In genomic region chr19:1374250-1374577, GRCh38 we compare ENCODE assay signal across 27 cellular contexts. TPM values are rescaled to one million over a fixed set of nuclear protein-coding genes. Genes with fewer than 3 reads are reported as not detected.
DNase-seq lines count a peak whose midpoint lies in the region; ATAC-seq and TF ChIP-seq lines count a peak whose summit lies in the region.
"Had no signal": no experiment of that assay in that cellular context is flagged by ENCODE, and none has a peak within 500 bp of the region (broad histone marks: within the 10 kb centered on the region; RNA-seq: fewer than 3 reads in every experiment).

No MANE protein-coding gene starts in this region.

- ATAC-seq in WTC11 (no peak), gastroesophageal sphincter (no peak), HG02884 (IDR thresholded peaks at IDR 0.05; ENCODE audit: unreplicated experiment) (no peak)
- ATAC-seq: activated T-cell treated with anti-CD3 and anti-CD28 coated beads, Interleukin-2, amount 50 U/mL, for 72 hours; naive thymus-derived CD4-positive, alpha-beta T cell; T-helper 17 cell had no signal

- no peak overlapping the region for H3K4me3 Mint-ChIP-seq in WTC11
- H3K4me3 Mint-ChIP-seq: activated naive CD4-positive, alpha-beta T cell treated with anti-CD3 and anti-CD28 coated beads for 36 hours; activated T-cell treated with anti-CD3 and anti-CD28 coated beads, Interleukin-2, amount 50 U/mL, for 72 hours; dendritic cell treated with granulocyte-macrophage colony-stimulating factor and Interleukin-4, amounts not matched to agents 40 ng/mL and 50 ng/mL, for 4 days; mesothelial cell of epicardium; naive thymus-derived CD4-positive, alpha-beta T cell; stimulated activated naive CD8-positive, alpha-beta T cell treated with anti-CD3 and anti-CD28 coated beads, Interleukin-15, Interleukin-2, amounts not matched to agents 100 ng/mL and 50 ng/mL, for 24 hours; T-helper 17 cell had no signal

- POLR2A ChIA-PET in WTC11 (lab: Charles Lee), result no interaction called here

- CTCF ChIA-PET in WTC11 (lab: Charles Lee), result no interaction called here

- TF ChIP-seq CTCF in WTC11 (IDR thresholded peaks at IDR 0.05) (no peak), gastroesophageal sphincter (IDR thresholded peaks at IDR 0.05) (no peak), liver (IDR thresholded peaks at IDR 0.05; ENCODE audit: low read depth, low read length, missing input control) (no peak), hepatocyte (IDR thresholded peaks at IDR 0.05; ENCODE audit: poor library complexity) (no peak)

- peak overlapping the region in 3 of 4 donors; percentile 79 to 84 (median 82) for H3K27ac ChIP-seq in gastroesophageal sphincter
- H3K27ac ChIP-seq in liver (ENCODE audit: low read depth in 1 of 2, low read length in 2 of 2), result peak overlapping the region; percentile 78 to 96
- peak overlapping the region; percentile 57 for H3K27ac ChIP-seq in subcutaneous abdominal adipose tissue (ENCODE audit: low read depth, low read length)
- H3K27ac ChIP-seq in Karpas-422 (ENCODE audit: low read length), result no peak overlapping the region
- H3K27ac ChIP-seq in hepatocyte, result no peak overlapping the region
- H3K27ac ChIP-seq: SK-N-MC had no signal

- DNase-seq in WTC11 (ENCODE audit: low spot score) (no peak), Karpas-422 (no peak), epidermal melanocyte (ENCODE audit: insufficient read length, low spot score) (no peak), hepatocyte (ENCODE audit: low spot score) (no peak)
- DNase-seq: activated CD4-positive, alpha-beta T cell treated with anti-CD3 and anti-CD28 coated beads for 48 hours; activated naive CD4-positive, alpha-beta T cell treated with anti-CD3 and anti-CD28 coated beads for 36 hours; activated T-cell treated with anti-CD3 and anti-CD28 coated beads, Interleukin-2, amount 50 U/mL, for 72 hours; amniotic stem cell; BE2C; H7; head of caudate nucleus; left colon; MV-4-11; naive thymus-derived CD4-positive, alpha-beta T cell; NCI-H187; NCI-H2171 treated with DMSO at 0.1 percent for 48 hours; stimulated activated CD4-positive, alpha-beta T cell treated with anti-CD3 and anti-CD28 coated beads, Interleukin-15, amount 100 ng/mL, for 24 hours; T-helper 17 cell had no signal

- H3K79me2 ChIP-seq in Karpas-422 (ENCODE audit: low read length), result no peaks in the 10 kb centered on the region
- H3K79me2 ChIP-seq in hepatocyte, result no peaks in the 10 kb centered on the region

- H3K4me1 Mint-ChIP-seq in WTC11, result no peaks in the 10 kb centered on the region
- H3K4me1 Mint-ChIP-seq: mesothelial cell of epicardium, T-helper 17 cell had no signal

- WGBS in gastroesophageal sphincter (ENCODE audit: low coverage in 1 of 2), 2 donors, result 84% methylated on average over 6 of the region's 12 CpGs; no CpG with 5 or more reads in 1 of the 2 donors
- 46% methylated on average over 12 of the region's 12 CpGs for whole genome bisulfite sequencing in liver
- 97% methylated on average over 11 of the region's 12 CpGs for WGBS in hepatocyte (ENCODE audit: low lambda C conversion rate, missing lambda C conversion rate)

- TF ChIP-seq POLR2A in gastroesophageal sphincter (IDR thresholded peaks at IDR 0.05), result no peak

- H3K4me1 ChIP-seq in gastroesophageal sphincter, result peaks cover 0 to 26% (median 11%) of the 10 kb centered on the region in 3 donors
- peaks cover 8 to 25% (median 19%) of the 10 kb centered on the region in 4 donors for H3K4me1 ChIP-seq in liver (ENCODE audit: control insufficient read depth in 4 of 4, insufficient read depth in 4 of 4, low read length in 3 of 4)
- H3K4me1 ChIP-seq in subcutaneous abdominal adipose tissue (ENCODE audit: control insufficient read depth in 5 of 5, insufficient read depth in 5 of 5, low read length in 5 of 5), result peaks cover 0 to 41% (median 33%) of the 10 kb centered on the region in 5 donors
- no peaks in the 10 kb centered on the region for H3K4me1 ChIP-seq in Karpas-422 (ENCODE audit: low read length)
- H3K4me1 ChIP-seq in hepatocyte (ENCODE audit: insufficient read depth), result no peaks in the 10 kb centered on the region
- H3K4me1 ChIP-seq: upper lobe of left lung had no signal

- H3K27ac Mint-ChIP-seq in WTC11, result peak overlapping the region; percentile 32; the same call in 1 of the 2 replicates
- H3K27ac Mint-ChIP-seq: activated naive CD4-positive, alpha-beta T cell treated with anti-CD3 and anti-CD28 coated beads for 36 hours; activated T-cell treated with anti-CD3 and anti-CD28 coated beads, Interleukin-2, amount 50 U/mL, for 72 hours; dendritic cell treated with granulocyte-macrophage colony-stimulating factor and Interleukin-4, amounts not matched to agents 40 ng/mL and 50 ng/mL, for 4 days; naive thymus-derived CD4-positive, alpha-beta T cell; stimulated activated naive CD8-positive, alpha-beta T cell treated with anti-CD3 and anti-CD28 coated beads, Interleukin-15, Interleukin-2, amounts not matched to agents 100 ng/mL and 50 ng/mL, for 24 hours; T-helper 17 cell had no signal

- no peaks in the 10 kb centered on the region for H3K9me3 ChIP-seq in gastroesophageal sphincter
- no peaks in the 10 kb centered on the region for H3K9me3 ChIP-seq in liver (ENCODE audit: control insufficient read depth in 4 of 4, low read length in 3 of 4)
- H3K9me3 ChIP-seq in subcutaneous abdominal adipose tissue (ENCODE audit: control insufficient read depth in 5 of 5, low read length in 5 of 5), result no peaks in the 10 kb centered on the region
- H3K9me3 ChIP-seq in Karpas-422 (ENCODE audit: low read length), result no peaks in the 10 kb centered on the region
- H3K9me3 ChIP-seq in hepatocyte (ENCODE audit: low read depth), result no peaks in the 10 kb centered on the region
- H3K9me3 ChIP-seq: BE2C, upper lobe of left lung had no signal

- no peaks in the 10 kb centered on the region for H3K9me2 ChIP-seq in Karpas-422 (replicated peaks; ENCODE audit: insufficient read depth, low read length)
- no peaks in the 10 kb centered on the region for H3K9me2 ChIP-seq in hepatocyte (replicated peaks; ENCODE audit: insufficient read depth)

- peaks cover 39% of the 10 kb centered on the region for H3K36me3 Mint-ChIP-seq in WTC11

- H2AFZ ChIP-seq in Karpas-422 (ENCODE audit: low read length) (no peak overlapping the region), hepatocyte (no peak overlapping the region)

- peak overlapping the region in 1 of 2 donors; percentile 19 for H3K9ac ChIP-seq in liver (ENCODE audit: low read depth in 1 of 2, low read length in 2 of 2)
- H3K9ac ChIP-seq in subcutaneous abdominal adipose tissue (ENCODE audit: low read length in 5 of 5), result no peak overlapping the region
- no peak overlapping the region for H3K9ac ChIP-seq in Karpas-422 (ENCODE audit: low read length)

- TF ChIP-seq RAD21 in liver (IDR thresholded peaks at IDR 0.05), result no peak

- no peaks in the 10 kb centered on the region for H4K20me1 ChIP-seq in Karpas-422 (ENCODE audit: insufficient read depth, low read depth, low read length)
- H4K20me1 ChIP-seq in hepatocyte (ENCODE audit: insufficient read depth, poor library complexity, severe bottlenecking), result no peaks in the 10 kb centered on the region

- H3K9me3 Mint-ChIP-seq in WTC11, result no peaks in the 10 kb centered on the region
- H3K9me3 Mint-ChIP-seq: activated naive CD4-positive, alpha-beta T cell treated with anti-CD3 and anti-CD28 coated beads for 36 hours; activated T-cell treated with anti-CD3 and anti-CD28 coated beads, Interleukin-2, amount 50 U/mL, for 72 hours; dendritic cell treated with granulocyte-macrophage colony-stimulating factor and Interleukin-4, amounts not matched to agents 40 ng/mL and 50 ng/mL, for 4 days; mesothelial cell of epicardium; naive thymus-derived CD4-positive, alpha-beta T cell; stimulated activated naive CD8-positive, alpha-beta T cell treated with anti-CD3 and anti-CD28 coated beads, Interleukin-15, Interleukin-2, amounts not matched to agents 100 ng/mL and 50 ng/mL, for 24 hours had no signal

- H3K27me3 ChIP-seq in gastroesophageal sphincter (no peaks in the 10 kb centered on the region), liver (ENCODE audit: control insufficient read depth in 4 of 4, insufficient read depth in 4 of 4, low read length in 3 of 4) (no peaks in the 10 kb centered on the region), subcutaneous abdominal adipose tissue (ENCODE audit: control insufficient read depth in 5 of 5, insufficient read depth in 4 of 5, low read length in 5 of 5) (no peaks in the 10 kb centered on the region), Karpas-422 (ENCODE audit: low read length) (no peaks in the 10 kb centered on the region), hepatocyte (no peaks in the 10 kb centered on the region)
- H3K27me3 ChIP-seq: BE2C, upper lobe of left lung had no signal

- H3K36me3 ChIP-seq in gastroesophageal sphincter (peaks cover 0 to 81% of the 10 kb centered on the region in 2 donors), liver (ENCODE audit: control insufficient read depth in 4 of 4, insufficient read depth in 3 of 4, low read depth in 1 of 4, low read length in 3 of 4) (peaks cover 5 to 31% (median 10%) of the 10 kb centered on the region in 4 donors), subcutaneous abdominal adipose tissue (ENCODE audit: control insufficient read depth in 5 of 5, insufficient read depth in 5 of 5, low read length in 5 of 5) (peaks cover 0 to 66% (median 44%) of the 10 kb centered on the region in 5 donors), Karpas-422 (ENCODE audit: insufficient read depth, low read length) (0 out of 2 replicates have a peak, but pooled peaks cover 4% of the 10 kb centered on the region), hepatocyte (replicated peaks; ENCODE audit: insufficient read depth, low read depth) (peaks cover 3% of the 10 kb centered on the region)

- H3K4me3 ChIP-seq in gastroesophageal sphincter, result no peak overlapping the region
- H3K4me3 ChIP-seq in liver (ENCODE audit: low read depth in 1 of 3, low read length in 3 of 3), result no peak overlapping the region
- H3K4me3 ChIP-seq in subcutaneous abdominal adipose tissue (ENCODE audit: low read depth in 1 of 5, low read length in 5 of 5), result no peak overlapping the region
- H3K4me3 ChIP-seq in Karpas-422 (ENCODE audit: low read length), result no peak overlapping the region
- H3K4me3 ChIP-seq in hepatocyte, result no peak overlapping the region
- H3K4me3 ChIP-seq: SK-N-MC, upper lobe of left lung had no signal

- no peak for TF ChIP-seq EP300 in gastroesophageal sphincter (IDR thresholded peaks at IDR 0.05)

- no peaks in the 10 kb centered on the region for H3K27me3 Mint-ChIP-seq in WTC11 (ENCODE audit: low read depth)
- H3K27me3 Mint-ChIP-seq: dendritic cell treated with granulocyte-macrophage colony-stimulating factor and Interleukin-4, amounts not matched to agents 40 ng/mL and 50 ng/mL, for 4 days; naive thymus-derived CD4-positive, alpha-beta T cell; stimulated activated naive CD8-positive, alpha-beta T cell treated with anti-CD3 and anti-CD28 coated beads, Interleukin-15, Interleukin-2, amounts not matched to agents 100 ng/mL and 50 ng/mL, for 24 hours; T-helper 17 cell had no signal

- no peak overlapping the region for H3K4me2 ChIP-seq in Karpas-422 (ENCODE audit: low read depth, low read length, poor library complexity, severe bottlenecking)
- no peak overlapping the region for H3K4me2 ChIP-seq in hepatocyte

RNA-seq across cellular contexts. Expression of gene NDUFS7, which starts 9.5 kb away (rescaled TPM):
- 136 to 149 TPM (median 139 TPM) in 3 replicates for total RNA-seq in WTC11 (2021)
- total RNA-seq in gastroesophageal sphincter, result 100 to 1,000 TPM in 1 of 4 donors, 10 to 100 TPM in 3; 77.7 to 106 (median 86.1) TPM
- 10 to 100 TPM; 54.4 to 85.7 TPM for total RNA-seq in liver
- 100 to 1,000 TPM; 170 to 185 TPM for polyA plus RNA-seq in liver
- total RNA-seq in Karpas-422 (2014; rRNA removed; shearing (Covaris generic); ENCODE audit: low replicate concordance), result 98.1 and 129 TPM in 2 replicates
- 81.6 and 130 TPM in 2 replicates for total RNA-seq in hepatocyte
- polyA plus RNA-seq in hepatocyte, result 270 and 276 TPM in 2 replicates

RNA-seq across cellular contexts. Expression of gene GAMT, which starts 27.1 kb away (rescaled TPM):
- 27.7 to 33.6 TPM (median 28.9 TPM) in 3 replicates for total RNA-seq in WTC11 (2021)
- 10 to 100 TPM; 10.4 to 14.7 (median 10.9) TPM for total RNA-seq in gastroesophageal sphincter
- total RNA-seq in liver, result 100 to 1,000 TPM in 1 of 2 donors, 10 to 100 TPM in 1; 76.2 to 181 TPM
- 100 to 1,000 TPM; 367 to 394 TPM for polyA plus RNA-seq in liver
- 63.7 and 144 TPM in 2 replicates for total RNA-seq in Karpas-422 (2014; rRNA removed; shearing (Covaris generic); ENCODE audit: low replicate concordance)
- total RNA-seq in hepatocyte, result 121 and 122 TPM in 2 replicates
- polyA plus RNA-seq in hepatocyte, result 148 and 170 TPM in 2 replicates

RNA-seq across cellular contexts. Expression of gene DAZAP1, which starts 33.2 kb away (rescaled TPM):
- total RNA-seq in WTC11 (2021) (338 to 360 TPM (median 339 TPM) in 3 replicates), gastroesophageal sphincter (10 to 100 TPM; 45.3 to 75.4 (median 64.0) TPM), liver (10 to 100 TPM; 30.0 to 45.0 TPM), hepatocyte (42.4 and 46.8 TPM in 2 replicates)
- polyA plus RNA-seq in liver (10 to 100 TPM in 1 of 2 donors, 1 to 10 TPM in 1; 5.4 to 29.4 TPM), hepatocyte (35.8 and 37.9 TPM in 2 replicates)
- 110 and 244 TPM in 2 replicates for total RNA-seq in Karpas-422 (2014; rRNA removed; shearing (Covaris generic); ENCODE audit: low replicate concordance)

Comparison
In these comparisons a context has a peak if more than half of its experiments do, and no peak if none do; other contexts are left out.
1. H3K27ac ChIP-seq: peak in gastroesophageal sphincter (3 of 4), liver (2 of 2) and subcutaneous abdominal adipose tissue (single experiment); none in Karpas-422 (single experiment) and hepatocyte (single experiment).